In genomic region chr9:120851386-120851922, GRCh38 we compare ENCODE assay signal across 19 cellular contexts. TPM values are rescaled to one million over a fixed set of nuclear protein-coding genes. Genes with fewer than 3 reads are reported as not detected.
DNase-seq lines count a peak whose midpoint lies in the region; ATAC-seq, FAIRE-seq and TF ChIP-seq lines count a peak whose summit lies in the region.
"Had no signal": no experiment of that assay in that cellular context is flagged by ENCODE, and none has a peak within 500 bp of the region (broad histone marks: within the 10 kb centered on the region; RNA-seq: fewer than 3 reads in every experiment).

No MANE protein-coding gene starts in this region.

- H3K4me1 ChIP-seq in HUES6 (ENCODE audit: control insufficient read depth, insufficient read depth, low read length) (peaks cover 29% of the 10 kb centered on the region), GM12878 (ENCODE audit: control insufficient read depth, insufficient read depth, low read length) (no peaks in the 10 kb centered on the region)
- H3K4me1 ChIP-seq: right atrium auricular region had no signal

- ATAC-seq in GM12878: no peak

- no peak for FAIRE-seq in GM12878 (lab: Jason Lieb, UNC)
- FAIRE-seq: bronchial epithelial cell, frontal cortex had no signal

- TF ChIP-seq POLR2A in GM12878 (IDR thresholded peaks at IDR 0.05; ENCODE audit: low read depth, low read length): peak; percentile 17; the same call in 1 of the 2 replicates

- no peaks in the 10 kb centered on the region for H3K27me3 Mint-ChIP-seq in neural crest cell (ENCODE audit: low read depth)

- TF ChIP-seq CTCF in GM12878 (IDR thresholded peaks at IDR 0.05 in 2 of 3, conservative IDR thresholded peaks at IDR 0.05 in 1 of 3; ENCODE audit: control insufficient read depth in 2 of 3, extremely low read depth in 1 of 3, insufficient read depth in 1 of 3, low read depth in 3 of 3, low read length in 3 of 3): no peak
- no peak for TF ChIP-seq CTCF in neural crest cell (conservative IDR thresholded peaks at IDR 0.05)

- no peak for TF ChIP-seq RAD21 in GM12878 (IDR thresholded peaks at IDR 0.05; ENCODE audit: insufficient read depth, low read depth, low read length)

- peak; percentile 17 for DNase-seq in activated T-cell treated with anti-CD3 and anti-CD28 coated beads, Interleukin-2, amount 50 U/mL, for 48 hours
- no peak for DNase-seq in activated T-cell treated with anti-CD3 and anti-CD28 coated beads for 4 hours
- no peak for DNase-seq in GM12878 (ENCODE audit: low read depth, low spot score)
- DNase-seq in neural crest cell (ENCODE audit: low read depth, low spot score): no peak
- no peak for DNase-seq in COR-L47 (lab: John Stamatoyannopoulos, UW)
- no peak for DNase-seq in HEK293T (ENCODE audit: extremely low spot score)
- no peak for DNase-seq in GM03348 (ENCODE audit: low spot score)
- DNase-seq: dermis blood vessel endothelial cell, GM23248, KBM-7, left cardiac atrium, midbrain, NCI-H1092, NCI-H2081 had no signal

- H3K4me2 ChIP-seq in GM12878 (ENCODE audit: control insufficient read depth, insufficient read depth): no peak overlapping the region

- intact Hi-C loops in GM12878 (cut with micrococcal nuclease; ENCODE audit: unreplicated experiment): no loop called here

- SMC1A ChIA-PET in GM12878 (lab: Charles Lee; ENCODE audit: uncharacterized antibody, unreplicated experiment): no interaction called here

- no peaks in the 10 kb centered on the region for H3K36me3 Mint-ChIP-seq in neural crest cell (ENCODE audit: low read depth)

- whole genome bisulfite sequencing in GM12878 (ENCODE audit: insufficient coverage, insufficient replicate concordance, low lambda C conversion rate, missing lambda C conversion rate): 59% methylated on average over 2 of the region's 2 CpGs

- H4K20me1 ChIP-seq in GM12878 (ENCODE audit: control insufficient read depth, insufficient read depth): no peaks in the 10 kb centered on the region

- H3K27me3 ChIP-seq in HUES6 (ENCODE audit: control insufficient read depth, insufficient read depth, low read length) (no peaks in the 10 kb centered on the region), GM12878 (replicated peaks in 1 of 2; ENCODE audit: control insufficient read depth in 2 of 2, insufficient read depth in 2 of 2, low read length in 1 of 2) (no peaks in the 10 kb centered on the region)
- H3K27me3 ChIP-seq: right atrium auricular region had no signal

- H3K4me1 Mint-ChIP-seq in neural crest cell: peaks cover 25% of the 10 kb centered on the region

- no peak for TF ChIP-seq EP300 in GM12878 (IDR thresholded peaks at IDR 0.05; ENCODE audit: borderline replicate concordance in 1 of 2, control insufficient read depth in 1 of 2, low read depth in 2 of 2, low read length in 2 of 2)

- peak overlapping the region; percentile 71 for H3K27ac ChIP-seq in HUES6 (ENCODE audit: low read depth, low read length)
- H3K27ac ChIP-seq in GM12878 (ENCODE audit: control insufficient read depth, insufficient read depth): no peak overlapping the region
- H3K27ac ChIP-seq: GM23248, right atrium auricular region had no signal

- CTCF ChIA-PET in GM12878 (lab: Yijun Ruan, JAX) (no interaction called here), HEK293T (lab: Yijun Ruan, JAX) (no interaction called here)

- H3K9ac ChIP-seq in HUES6 (ENCODE audit: low read length) (peak overlapping the region; percentile 29), GM12878 (ENCODE audit: control insufficient read depth, insufficient read depth, low read length) (no peak overlapping the region)
- H3K9ac ChIP-seq: GM23248 had no signal

- H3K36me3 ChIP-seq in HUES6 (ENCODE audit: control insufficient read depth, insufficient read depth, low read length) (0 out of 2 replicates have a peak, but pooled peaks cover 3% of the 10 kb centered on the region), GM12878 (ENCODE audit: control insufficient read depth in 2 of 2, insufficient read depth in 2 of 2, low read length in 1 of 2) (peaks cover 0 to 10% of the 10 kb centered on the region in 2 experiments)
- H3K36me3 ChIP-seq: right atrium auricular region had no signal

- no peaks in the 10 kb centered on the region for H3K79me2 ChIP-seq in GM12878 (ENCODE audit: control insufficient read depth, insufficient read depth, low read length)

- peak overlapping the region; percentile 94 for H3K27ac Mint-ChIP-seq in neural crest cell (ENCODE audit: unreplicated experiment)

- H3K4me3 Mint-ChIP-seq in neural crest cell: peak overlapping the region; percentile 10
- H3K4me3 Mint-ChIP-seq: CD14-positive monocyte had no signal

- BruUV-seq in GM12878 (replicated peaks; lab: Mats Ljungman, UMichigan): no TSS peak

- RAD21 ChIA-PET in GM12878 (lab: Charles Lee; ENCODE audit: unreplicated experiment): no interaction called here

- H2AFZ ChIP-seq in GM12878 (ENCODE audit: control insufficient read depth, low read depth, low read length): no peak overlapping the region
- H2AFZ ChIP-seq: GM23248 had no signal

- H3K9me3 Mint-ChIP-seq in neural crest cell: no peaks in the 10 kb centered on the region
- H3K9me3 Mint-ChIP-seq: CD14-positive monocyte had no signal

- H3K4me3 ChIP-seq in HUES6 (ENCODE audit: low read depth, low read length) (no peak overlapping the region), GM12878 (no peak overlapping the region)
- H3K4me3 ChIP-seq: GM23248, right atrium auricular region had no signal

- H3K9me3 ChIP-seq in HUES6 (ENCODE audit: control insufficient read depth, insufficient read depth, low read depth, low read length) (no peaks in the 10 kb centered on the region), GM12878 (replicated peaks; ENCODE audit: control insufficient read depth, insufficient read depth, low read length) (no peaks in the 10 kb centered on the region)
- H3K9me3 ChIP-seq: right atrium auricular region had no signal

- POLR2A ChIA-PET in GM12878 (lab: Charles Lee): no interaction called here
- POLR2A ChIA-PET in HEK293T (lab: Yijun Ruan, JAX): interaction anchor here (1.2 kb wide), 1 partner anchor 58 kb away, joined by 4 read pairs; the partner anchor contains the start of gene FBXW2

- in situ Hi-C loops in GM12878 (cut with MboI): no loop called here

TF ChIP-seq in GM12878, 131 proteins besides CTCF, POLR2A, EP300 and RAD21 (continues in another document):
- TF ChIP-seq CBX5 (IDR thresholded peaks at IDR 0.05; ENCODE audit: low read depth): no peak

RNA-seq across cellular contexts. Expression of gene PSMD5, which starts 8.7 kb away (rescaled TPM):
- 17.9 and 18.6 TPM in 2 replicates for total RNA-seq in GM12878 (2013; cell fraction: nucleolus; rRNA removed)
- total RNA-seq in GM12878 (2014; rRNA removed) (19.9 and 20.8 TPM in 2 replicates), GM12878 (2014; rRNA removed; fragmentation: Illumina TruSeq; extraction: Trizol) (20.9 and 23.1 TPM in 2 replicates), GM12878 (2021) (34.4 and 47.7 TPM in 2 replicates), neural crest cell (54.3 and 54.5 TPM in 2 replicates)
- 7.3 TPM for polyA plus RNA-seq in GM12878 (2011; ENCODE audit: low read depth)
- polyA plus RNA-seq in GM12878 (2011; rRNA removed) (19.0 and 26.6 TPM in 2 replicates), GM12878 (2014; fragmentation: Illumina TruSeq; extraction: Trizol) (31.8 and 41.4 TPM in 2 replicates), GM12878 (2014; fragmentation: Nextera tagmentation; extraction: Ambion mirVana) (10 to 100 TPM in 1 of 2 experiments, 1 to 10 TPM in 1; 8.8 to 11.4 TPM), GM12878 (2014; rRNA removed) (21.6 and 27.1 TPM in 2 replicates), GM12878 (2016; fragmentation: Nextera tagmentation; extraction: Ambion mirVana) (10 to 100 TPM; 35.9 to 40.4 TPM)
- polyA plus RNA-seq in GM12878 (2011; cell fraction: cytosol; rRNA removed): 9.0 and 9.6 TPM in 2 replicates
- 4.9 and 7.6 TPM in 2 replicates for polyA plus RNA-seq in GM12878 (2011; cell fraction: nucleus; rRNA removed)
- polyA plus RNA-seq in GM12878 (2012): 11.2 and 13.3 TPM in 2 replicates
- polyA minus RNA-seq in GM12878 (2011; rRNA and poly(A)+ RNA removed): 9.0 and 10.4 TPM in 2 replicates
- 10.7 and 19.0 TPM in 2 replicates for polyA minus RNA-seq in GM12878 (2011; cell fraction: cytosol; rRNA and poly(A)+ RNA removed)
- 5.8 and 6.3 TPM in 2 replicates for polyA minus RNA-seq in GM12878 (2011; cell fraction: nucleus; rRNA and poly(A)+ RNA removed)

RNA-seq across cellular contexts. Expression of gene PHF19, which starts 25.5 kb away (rescaled TPM):
- total RNA-seq in GM12878 (2013; cell fraction: nucleolus; rRNA removed): 127 and 130 TPM in 2 replicates
- 74.9 and 81.1 TPM in 2 replicates for total RNA-seq in GM12878 (2014; rRNA removed)
- total RNA-seq in GM12878 (2014; rRNA removed; fragmentation: Illumina TruSeq; extraction: Trizol): 63.1 and 74.8 TPM in 2 replicates
- total RNA-seq in GM12878 (2021): 116 and 133 TPM in 2 replicates
- polyA plus RNA-seq in GM12878 (2011; ENCODE audit: low read depth): 38.7 TPM
- 45.5 and 71.1 TPM in 2 replicates for polyA plus RNA-seq in GM12878 (2011; rRNA removed)
- polyA plus RNA-seq in GM12878 (2011; cell fraction: cytosol; rRNA removed): 118 and 119 TPM in 2 replicates
- 334 and 350 TPM in 2 replicates for polyA plus RNA-seq in GM12878 (2011; cell fraction: nucleus; rRNA removed)
- 63.6 and 78.6 TPM in 2 replicates for polyA plus RNA-seq in GM12878 (2012)
- 64.7 and 94.2 TPM in 2 replicates for polyA plus RNA-seq in GM12878 (2014; fragmentation: Illumina TruSeq; extraction: Trizol)
- 10 to 100 TPM; 26.0 to 50.2 TPM for polyA plus RNA-seq in GM12878 (2014; fragmentation: Nextera tagmentation; extraction: Ambion mirVana)
- 98.6 and 106 TPM in 2 replicates for polyA plus RNA-seq in GM12878 (2014; rRNA removed)
- polyA plus RNA-seq in GM12878 (2016; fragmentation: Nextera tagmentation; extraction: Ambion mirVana): 100 to 1,000 TPM in 1 of 2 experiments, 10 to 100 TPM in 1; 97.9 to 113 TPM
- 85.9 and 103 TPM in 2 replicates for polyA minus RNA-seq in GM12878 (2011; rRNA and poly(A)+ RNA removed)
- 31.7 and 47.3 TPM in 2 replicates for polyA minus RNA-seq in GM12878 (2011; cell fraction: cytosol; rRNA and poly(A)+ RNA removed)
- polyA minus RNA-seq in GM12878 (2011; cell fraction: nucleus; rRNA and poly(A)+ RNA removed): 69.5 and 128 TPM in 2 replicates
- total RNA-seq in neural crest cell: 100.0 and 110 TPM in 2 replicates

RNA-seq across cellular contexts. Expression of gene FBXW2, which starts 58.2 kb away (rescaled TPM):
- 49.0 and 55.4 TPM in 2 replicates for total RNA-seq in GM12878 (2013; cell fraction: nucleolus; rRNA removed)
- total RNA-seq in GM12878 (2014; rRNA removed) (20.8 and 24.0 TPM in 2 replicates), GM12878 (2014; rRNA removed; fragmentation: Illumina TruSeq; extraction: Trizol) (23.8 and 28.0 TPM in 2 replicates), GM12878 (2021) (55.0 and 56.9 TPM in 2 replicates), neural crest cell (63.3 and 65.4 TPM in 2 replicates)
- polyA plus RNA-seq in GM12878 (2011; ENCODE audit: low read depth): 8.7 TPM
- polyA plus RNA-seq in GM12878 (2011; rRNA removed) (52.4 and 62.0 TPM in 2 replicates), GM12878 (2014; fragmentation: Illumina TruSeq; extraction: Trizol) (38.7 and 45.2 TPM in 2 replicates), GM12878 (2014; fragmentation: Nextera tagmentation; extraction: Ambion mirVana) (1 to 10 TPM; 2.9 to 3.0 TPM), GM12878 (2014; rRNA removed) (41.4 and 43.7 TPM in 2 replicates), GM12878 (2016; fragmentation: Nextera tagmentation; extraction: Ambion mirVana) (10 to 100 TPM; 39.4 to 42.1 TPM)
- 34.4 and 35.7 TPM in 2 replicates for polyA plus RNA-seq in GM12878 (2011; cell fraction: cytosol; rRNA removed)
- 22.6 and 28.6 TPM in 2 replicates for polyA plus RNA-seq in GM12878 (2011; cell fraction: nucleus; rRNA removed)
- 17.5 and 17.6 TPM in 2 replicates for polyA plus RNA-seq in GM12878 (2012)
- 43.9 and 62.9 TPM in 2 replicates for polyA minus RNA-seq in GM12878 (2011; rRNA and poly(A)+ RNA removed)
- 13.4 and 18.0 TPM in 2 replicates for polyA minus RNA-seq in GM12878 (2011; cell fraction: cytosol; rRNA and poly(A)+ RNA removed)
- polyA minus RNA-seq in GM12878 (2011; cell fraction: nucleus; rRNA and poly(A)+ RNA removed): 18.5 and 34.7 TPM in 2 replicates

Comparison
In these comparisons a context has a peak if more than half of its experiments do, and no peak if none do; other contexts are left out.
1. DNase-seq: peak in activated T-cell treated with anti-CD3 and anti-CD28 coated beads, Interleukin-2, amount 50 U/mL, for 48 hours (2 of 2); none in activated T-cell treated with anti-CD3 and anti-CD28 coated beads for 4 hours (single experiment), GM12878 (single experiment), neural crest cell (single experiment), COR-L47 (single experiment), HEK293T (single experiment) and GM03348 (single experiment).